Comparison of ENCODE assay signal across 24 cellular contexts in genomic region chr15:88568589-88568988, GRCh38.
"Had no signal": no experiment of that assay in that cellular context is flagged by ENCODE, and none has a peak within 500 bp of the region (broad histone marks: within the 10 kb centered on the region; RNA-seq: fewer than 3 reads in every experiment).

No MANE protein-coding gene starts in this region.

- H3K36me3 Mint-ChIP-seq: activated naive CD8-positive, alpha-beta T cell treated with anti-CD3 and anti-CD28 coated beads for 36 hours; brain; natural killer cell had no signal

- H3K4me3 Mint-ChIP-seq: activated CD4-positive, alpha-beta T cell treated with anti-CD3 and anti-CD28 coated beads for 36 hours; activated naive CD8-positive, alpha-beta T cell treated with anti-CD3 and anti-CD28 coated beads for 36 hours; activated T-cell treated with anti-CD3 and anti-CD28 coated beads, Interleukin-2, amount 50 U/mL, for 72 hours; brain; effector memory CD8-positive, alpha-beta T cell; natural killer cell; stimulated activated naive B cell treated with anti-CD40 and anti-IgM and Interleukin-4, amounts not matched to agents 10 μg/mL and 1 μg/mL and 100 μg/mL, for 72 hours had no signal

- H3K9me3 Mint-ChIP-seq: activated naive CD8-positive, alpha-beta T cell treated with anti-CD3 and anti-CD28 coated beads for 36 hours; activated T-cell treated with anti-CD3 and anti-CD28 coated beads, Interleukin-2, amount 50 U/mL, for 72 hours; brain; effector memory CD8-positive, alpha-beta T cell; natural killer cell; stimulated activated naive B cell treated with anti-CD40 and anti-IgM and Interleukin-4, amounts not matched to agents 10 μg/mL and 1 μg/mL and 100 μg/mL, for 72 hours had no signal

- H3K4me1 Mint-ChIP-seq: activated CD4-positive, alpha-beta T cell treated with anti-CD3 and anti-CD28 coated beads for 36 hours; activated naive CD8-positive, alpha-beta T cell treated with anti-CD3 and anti-CD28 coated beads for 36 hours; natural killer cell; stimulated activated naive B cell treated with anti-CD40 and anti-IgM and Interleukin-4, amounts not matched to agents 10 μg/mL and 1 μg/mL and 100 μg/mL, for 72 hours had no signal

- H3K27ac Mint-ChIP-seq: activated CD4-positive, alpha-beta T cell treated with anti-CD3 and anti-CD28 coated beads for 36 hours; activated naive CD8-positive, alpha-beta T cell treated with anti-CD3 and anti-CD28 coated beads for 36 hours; activated T-cell treated with anti-CD3 and anti-CD28 coated beads, Interleukin-2, amount 50 U/mL, for 72 hours; brain; effector memory CD8-positive, alpha-beta T cell; natural killer cell; stimulated activated naive B cell treated with anti-CD40 and anti-IgM and Interleukin-4, amounts not matched to agents 10 μg/mL and 1 μg/mL and 100 μg/mL, for 72 hours had no signal

- ATAC-seq: activated CD4-positive, alpha-beta T cell treated with anti-CD3 and anti-CD28 coated beads for 36 hours; activated T-cell treated with anti-CD3 and anti-CD28 coated beads, Interleukin-2, amount 50 U/mL, for 72 hours; effector memory CD8-positive, alpha-beta T cell; esophagus mucosa; gastrocnemius medialis; left lung; lower lobe of right lung; natural killer cell; right cardiac atrium; stimulated activated naive B cell treated with anti-CD40 and anti-IgM and Interleukin-4, amounts not matched to agents 10 μg/mL and 1 μg/mL and 100 μg/mL, for 72 hours had no signal

- H3K27me3 Mint-ChIP-seq: activated naive CD8-positive, alpha-beta T cell treated with anti-CD3 and anti-CD28 coated beads for 36 hours had no signal

- DNase-seq: activated CD4-positive, alpha-beta T cell treated with anti-CD3 and anti-CD28 coated beads for 36 hours; activated CD4-positive, CD25-positive, alpha-beta regulatory T cell; activated naive CD4-positive, alpha-beta T cell treated with Interleukin-2 at 50 U/mL for 16 hours; activated naive CD8-positive, alpha-beta T cell treated with anti-CD3 and anti-CD28 coated beads for 36 hours; activated T-cell treated with anti-CD3 and anti-CD28 coated beads for 4 hours; activated T-cell treated with anti-CD3 and anti-CD28 coated beads, Interleukin-2, amount 50 U/mL, for 72 hours; adrenal gland; aorta; effector memory CD8-positive, alpha-beta T cell; gastrocnemius medialis; glutamatergic neuron; left lung; lower lobe of right lung; mesenchymal stem cell; natural killer cell; right cardiac atrium; stimulated activated CD4-positive, alpha-beta T cell treated with anti-CD3 and anti-CD28 coated beads, Interleukin-15, amount 100 ng/mL, for 24 hours; stimulated activated CD4-positive, alpha-beta T cell treated with anti-CD3 and anti-CD28 coated beads, Interleukin-2, amount 100 ng/mL, for 24 hours; stimulated activated naive B cell treated with anti-CD40 and anti-IgM and Interleukin-4, amounts not matched to agents 10 μg/mL and 1 μg/mL and 100 μg/mL, for 72 hours; stomach; T-helper 2 cell had no signal

- FAIRE-seq: islet of Langerhans had no signal
